Comparison of ENCODE assay signal across 1 cellular context in the genomic region with DNA sequence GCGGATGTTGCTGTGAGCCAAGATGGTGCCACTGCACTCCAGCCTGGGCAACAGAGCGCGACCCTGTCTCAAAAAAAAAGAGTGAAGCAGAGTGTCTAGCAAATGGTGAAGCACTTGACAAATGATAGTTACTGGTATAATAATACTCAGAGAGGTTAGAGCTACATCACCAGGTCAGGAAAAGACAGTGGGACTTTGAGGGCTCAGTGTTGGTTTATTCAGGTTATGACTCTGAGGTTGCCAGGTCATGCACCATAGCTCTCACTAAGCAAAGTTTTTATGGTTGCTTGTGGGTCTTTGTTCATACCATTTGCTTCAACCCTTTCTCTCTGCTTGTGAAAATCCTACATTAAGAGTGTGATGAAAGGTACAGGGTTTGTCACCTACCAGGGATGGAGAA.
TF ChIP-seq lines count a peak whose summit lies in the region.

No MANE protein-coding gene starts in this region.

TF ChIP-seq in K562, 482 proteins besides CTCF, POLR2A, EP300 and RAD21 (continued from another document):
- TF ChIP-seq, protein P1, sequence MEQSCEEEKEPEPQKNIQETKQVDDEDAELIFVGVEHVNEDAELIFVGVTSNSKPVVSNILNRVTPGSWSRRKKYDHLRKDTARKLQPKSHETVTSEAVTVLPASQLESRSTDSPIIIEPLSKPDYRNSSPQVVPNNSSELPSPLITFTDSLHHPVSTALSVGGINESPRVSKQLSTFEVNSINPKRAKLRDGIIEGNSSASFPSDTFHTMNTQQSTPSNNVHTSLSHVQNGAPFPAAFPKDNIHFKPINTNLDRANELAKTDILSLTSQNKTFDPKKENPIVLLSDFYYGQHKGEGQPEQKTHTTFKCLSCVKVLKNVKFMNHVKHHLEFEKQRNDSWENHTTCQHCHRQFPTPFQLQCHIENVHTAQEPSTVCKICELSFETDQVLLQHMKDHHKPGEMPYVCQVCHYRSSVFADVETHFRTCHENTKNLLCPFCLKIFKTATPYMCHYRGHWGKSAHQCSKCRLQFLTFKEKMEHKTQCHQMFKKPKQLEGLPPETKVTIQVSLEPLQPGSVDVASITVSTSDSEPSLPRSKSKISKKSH (CRISPR knock-in tag; IDR thresholded peaks at IDR 0.05): no peak
- TF ChIP-seq ZFP30 (CRISPR knock-in tag; IDR thresholded peaks at IDR 0.05; ENCODE audit: borderline replicate concordance) (no peak), CBX8 (IDR thresholded peaks at IDR 0.05; ENCODE audit: borderline replicate concordance, extremely low read depth, low read depth, low read length, poor library complexity, severe bottlenecking) (no peak)
TF ChIP-seq in K562: peak in this region for 0.
